In genomic region chrX:136768469-136769084, GRCh38 we compare ENCODE assay signal across 8 cellular contexts. TPM values are rescaled to one million over a fixed set of nuclear protein-coding genes. Genes with fewer than 3 reads are reported as not detected.
A peak's percentile ranks its signal among the peaks of the same experiment; 100 is the strongest.
DNase-seq lines count a peak whose midpoint lies in the region; ATAC-seq and TF ChIP-seq lines count a peak whose summit lies in the region.

No MANE protein-coding gene starts in this region.

- no peaks in the 10 kb centered on the region for H3K27me3 Mint-ChIP-seq in CD4-positive, alpha-beta T cell
- peaks cover 2% of the 10 kb centered on the region for H3K27me3 Mint-ChIP-seq in GM23338 (ENCODE audit: insufficient read depth, low read depth, poor library complexity)

- no peaks in the 10 kb centered on the region for H3K9me3 Mint-ChIP-seq in CD4-positive, alpha-beta T cell
- H3K9me3 Mint-ChIP-seq in GM23338: no peaks in the 10 kb centered on the region

- BruUV-seq in PC-3 (replicated peaks; lab: Mats Ljungman, UMichigan): no TSS peak

- peak in 6 of 10 experiments; percentile 2 to 37 (median 32) for DNase-seq in CD4-positive, alpha-beta T cell
- DNase-seq in GM23338 (ENCODE audit: low spot score) (no peak), PC-3 (peak; percentile 83), right atrium auricular region (ENCODE audit: low spot score) (no peak), kidney glomerular epithelial cell (lab: John Stamatoyannopoulos, UW) (no peak), cerebellum (ENCODE audit: low spot score) (no peak)
- DNase-seq in activated naive CD4-positive, alpha-beta T cell treated with anti-CD3 and anti-CD28 coated beads, Interleukin-2, amount 50 U/mL, for 16 hours: peak; percentile 49
- DNase-seq in stimulated activated CD4-positive, alpha-beta T cell treated with anti-CD3 and anti-CD28 coated beads, Interleukin-1b, Interleukin-23, amount 100 ng/mL, for 48 hours: peak; percentile 72

- H3K27me3 ChIP-seq in CD4-positive, alpha-beta T cell (ENCODE audit: control insufficient read depth, insufficient read depth, low read length): no peaks in the 10 kb centered on the region
- H3K27me3 ChIP-seq in GM23338 (ENCODE audit: insufficient read depth) (peaks cover 19% of the 10 kb centered on the region), PC-3 (ENCODE audit: low read length) (no peaks in the 10 kb centered on the region), right atrium auricular region (no peaks in the 10 kb centered on the region)

- peak overlapping the region; percentile 87 for H3K4me3 Mint-ChIP-seq in CD4-positive, alpha-beta T cell
- no peak overlapping the region for H3K4me3 Mint-ChIP-seq in GM23338

- H3K9me2 ChIP-seq in GM23338 (ENCODE audit: insufficient read depth) (no peaks in the 10 kb centered on the region), PC-3 (replicated peaks; ENCODE audit: low read length) (no peaks in the 10 kb centered on the region)

- H3K9me3 ChIP-seq in CD4-positive, alpha-beta T cell (ENCODE audit: control insufficient read depth, low read length): no peaks in the 10 kb centered on the region
- H3K9me3 ChIP-seq in PC-3 (ENCODE audit: low read length): no peaks in the 10 kb centered on the region
- no peaks in the 10 kb centered on the region for H3K9me3 ChIP-seq in right atrium auricular region

- POLR2A ChIA-PET in CD4-positive, alpha-beta T cell (lab: Charles Lee): interaction anchor here (1.2 to 5.0 kb wide), 4 partner anchors 11 to 112 kb away, joined by 4 to 43 read pairs (median 22); partner anchors contain the start of genes ARHGEF6 and RBMX
- POLR2A ChIA-PET in PC-3 (lab: Charles Lee; ENCODE audit: unreplicated experiment): interaction anchor here (0.5 kb wide), 1 partner anchor 110 kb away, joined by 13 read pairs; no protein-coding TSS in a partner anchor

- H3K79me2 ChIP-seq in GM23338 (replicated peaks; ENCODE audit: insufficient read depth) (no peaks in the 10 kb centered on the region), PC-3 (ENCODE audit: low read length) (no peaks in the 10 kb centered on the region)

- H3K36me3 ChIP-seq in GM23338 (ENCODE audit: insufficient read depth) (no peaks in the 10 kb centered on the region), PC-3 (ENCODE audit: low read depth, low read length) (no peaks in the 10 kb centered on the region), right atrium auricular region (no peaks in the 10 kb centered on the region)

- TF ChIP-seq CTCF in CD4-positive, alpha-beta T cell (IDR thresholded peaks at IDR 0.05): no peak
- TF ChIP-seq CTCF in GM23338 (conservative IDR thresholded peaks at IDR 0.05; ENCODE audit: low read depth in 2 of 2): no peak
- no peak for TF ChIP-seq CTCF in PC-3 (conservative IDR thresholded peaks at IDR 0.05; ENCODE audit: low read depth, low read length)
- TF ChIP-seq CTCF in right atrium auricular region (IDR thresholded peaks at IDR 0.05): no peak

- CTCF ChIA-PET in CD4-positive, alpha-beta T cell (lab: Charles Lee): interaction anchor here (0.5 to 3.0 kb wide), 6 partner anchors 11 to 157 kb away, joined by 3 to 18 read pairs (median 3); partner anchors contain the start of gene ARHGEF6
- CTCF ChIA-PET in PC-3 (lab: Charles Lee): interaction anchor here (0.6 to 0.7 kb wide), 2 partner anchors 27 to 103 kb away, joined by 4 to 9 read pairs; no protein-coding TSS in a partner anchor

- H3K9ac ChIP-seq in PC-3 (ENCODE audit: low read length): peak overlapping the region; percentile 8; the same call in 1 of the 2 replicates

- H4K20me1 ChIP-seq in GM23338 (replicated peaks; ENCODE audit: insufficient read depth) (no peaks in the 10 kb centered on the region), PC-3 (ENCODE audit: low read length) (no peaks in the 10 kb centered on the region)

- H3K4me2 ChIP-seq in GM23338 (peak overlapping the region; percentile 88), PC-3 (ENCODE audit: low read length) (peak overlapping the region; percentile 96)

- intact Hi-C loops in CD4-positive, alpha-beta T cell (cut with DNase I, micrococcal nuclease): loop anchor here (1.0 to 10.0 kb wide), 3 partner anchors 12 to 106 kb away; partner anchors contain the start of gene ARHGEF6 (in 1 of the 2)
- intact Hi-C loops in PC-3 (cut with micrococcal nuclease): loop anchor here (5.0 kb wide), 3 partner anchors 41 to 84 kb away; no protein-coding TSS in a partner anchor

- H2AFZ ChIP-seq in GM23338: no peak overlapping the region
- H2AFZ ChIP-seq in PC-3 (ENCODE audit: low read length): peak overlapping the region; percentile 99

- H3K4me3 ChIP-seq in GM23338 (peak overlapping the region; percentile 69), PC-3 (ENCODE audit: low read length) (peak overlapping the region; percentile 36; the same call in 1 of the 2 replicates), right atrium auricular region (no peak overlapping the region)

- ATAC-seq in CD4-positive, alpha-beta T cell (ENCODE audit: poor library complexity): peak; percentile 49
- ATAC-seq in GM23338: peak; percentile 6; the same call in 2 of the 3 replicates
- ATAC-seq in PC-3: peak; percentile 60

- H3F3A ChIP-seq in GM23338 (replicated peaks; ENCODE audit: low read depth): no peaks in the 10 kb centered on the region; the same call in 1 of the 2 replicates
- H3F3A ChIP-seq in PC-3 (ENCODE audit: low read length, unreplicated experiment): no peaks in the 10 kb centered on the region

- H3K4me1 Mint-ChIP-seq in CD4-positive, alpha-beta T cell (ENCODE audit: low read depth): peaks cover 71% of the 10 kb centered on the region
- H3K4me1 Mint-ChIP-seq in GM23338: peaks cover 13% of the 10 kb centered on the region; the same call in 2 of the 3 replicates

- H3K36me3 Mint-ChIP-seq in CD4-positive, alpha-beta T cell (ENCODE audit: low read depth): peaks cover 25% of the 10 kb centered on the region
- H3K36me3 Mint-ChIP-seq in GM23338 (ENCODE audit: low read depth): peaks cover 2% of the 10 kb centered on the region; the same call in 2 of the 3 replicates

- H3K4me1 ChIP-seq in GM23338 (ENCODE audit: insufficient read depth) (peaks cover 13% of the 10 kb centered on the region; the same call in 1 of the 2 replicates), PC-3 (ENCODE audit: insufficient read depth, low read length) (peaks cover 20% of the 10 kb centered on the region), right atrium auricular region (no peaks in the 10 kb centered on the region)

- H3K27ac Mint-ChIP-seq in CD4-positive, alpha-beta T cell: peak overlapping the region; percentile 93
- H3K27ac Mint-ChIP-seq in GM23338: no peak overlapping the region

- H3K27ac ChIP-seq in CD4-positive, alpha-beta T cell (ENCODE audit: low read depth, low read length): peak overlapping the region; percentile 53
- no peak overlapping the region for H3K27ac ChIP-seq in GM23338 (ENCODE audit: low read depth)
- peak overlapping the region; percentile 44 for H3K27ac ChIP-seq in PC-3 (ENCODE audit: low read length)
- H3K27ac ChIP-seq in right atrium auricular region: peak overlapping the region; percentile 82 to 94

TF ChIP-seq in GM23338, 12 proteins besides CTCF, POLR2A, EP300 and RAD21 (continues in another document):
- TF ChIP-seq STAT1 (IDR thresholded peaks at IDR 0.05; ENCODE audit: unreplicated experiment) (no peak), REST (IDR thresholded peaks at IDR 0.05; ENCODE audit: unreplicated experiment) (no peak), EZH2phosphoT487 (IDR thresholded peaks at IDR 0.05; ENCODE audit: unreplicated experiment) (no peak)

RNA-seq across cellular contexts. Expression of gene ARHGEF6, which starts 12.2 kb away (rescaled TPM):
- total RNA-seq in CD4-positive, alpha-beta T cell: 10 to 100 TPM; 43.3 to 45.3 TPM
- total RNA-seq in GM23338 (2014; rRNA removed; shearing (Covaris generic)): 4.9 and 6.0 TPM in 2 replicates
- polyA plus RNA-seq in GM23338 (2016; fragmentation: Nextera tagmentation; extraction: Ambion mirVana): 1.4 and 2.5 TPM in 2 replicates
- total RNA-seq in PC-3 (2014; rRNA removed) (2.1 and 3.3 TPM in 2 replicates), right atrium auricular region (10 to 100 TPM; 41.3 to 45.8 TPM), cerebellum (17.1 TPM)

Comparison
In these comparisons a context has a peak if more than half of its experiments do, and no peak if none do; other contexts are left out.
1. ATAC-seq: peak in every context shown above with its lines; median percentile 60 in PC-3; 49 in CD4-positive, alpha-beta T cell; 6 in GM23338.
2. DNase-seq: peak in CD4-positive, alpha-beta T cell (6 of 10), PC-3 (single experiment), activated naive CD4-positive, alpha-beta T cell treated with anti-CD3 and anti-CD28 coated beads, Interleukin-2, amount 50 U/mL, for 16 hours (single experiment) and stimulated activated CD4-positive, alpha-beta T cell treated with anti-CD3 and anti-CD28 coated beads, Interleukin-1b, Interleukin-23, amount 100 ng/mL, for 48 hours (single experiment); none in GM23338 (single experiment), right atrium auricular region (single experiment), kidney glomerular epithelial cell (single experiment) and cerebellum (single experiment).
3. H3K4me3 ChIP-seq: peak in GM23338 (single experiment) and PC-3 (single experiment); none in right atrium auricular region (0 of 2).